ENCODE assay signal across 9 cellular contexts in the genomic region with DNA sequence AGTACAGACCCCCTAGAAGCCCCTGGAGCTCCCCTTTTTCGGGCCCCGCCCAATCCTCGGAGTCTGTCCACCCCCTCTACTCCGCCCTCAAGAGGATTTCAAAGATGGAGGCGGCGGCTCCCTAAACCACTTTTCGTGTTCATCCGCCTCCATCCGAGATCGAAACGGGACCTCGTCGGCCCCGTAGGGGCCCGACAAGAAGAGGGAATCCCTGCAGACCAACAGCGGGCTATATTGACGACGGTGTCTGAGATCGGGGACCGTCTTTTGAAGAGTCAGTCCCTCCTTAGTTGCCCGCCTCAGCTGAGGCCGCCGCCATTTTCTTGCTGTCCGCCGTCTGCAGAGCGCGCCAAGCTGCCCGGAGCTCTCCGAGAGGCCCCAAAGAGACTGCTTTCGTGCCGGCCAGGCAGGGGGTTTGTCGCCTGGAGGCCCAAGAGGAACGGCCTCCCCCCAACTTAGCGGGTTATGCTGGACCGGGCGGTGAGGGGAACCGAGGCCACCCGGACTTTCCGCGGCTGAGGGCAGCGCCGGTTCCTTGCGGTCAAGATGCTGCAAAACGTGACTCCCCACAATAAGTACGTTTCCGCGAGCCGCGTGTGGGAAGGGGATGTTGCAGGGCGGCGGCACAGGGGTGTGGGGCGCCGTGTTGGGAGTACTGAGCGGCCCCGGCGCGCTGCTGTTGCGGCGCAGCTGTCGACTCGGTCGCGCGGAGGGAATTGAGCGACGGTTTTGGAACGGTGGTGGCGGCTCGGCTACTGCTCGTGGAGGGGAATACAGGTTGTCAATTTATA. TPM values are rescaled to one million over a fixed set of nuclear protein-coding genes. Genes with fewer than 3 reads are reported as not detected.
DNase-seq lines count a peak whose midpoint lies in the region; ATAC-seq and TF ChIP-seq lines count a peak whose summit lies in the region.
"Had no signal": no experiment of that assay in that cellular context is flagged by ENCODE, and none has a peak within 500 bp of the region (broad histone marks: within the 10 kb centered on the region; RNA-seq: fewer than 3 reads in every experiment).

No MANE protein-coding gene starts in this region.

- no peak for TF ChIP-seq CTCF in CD8-positive, alpha-beta T cell (IDR thresholded peaks at IDR 0.05)
- TF ChIP-seq CTCF in colonic mucosa (IDR thresholded peaks at IDR 0.05), result no peak

- peaks cover 75% of the 10 kb centered on the region for H3K36me3 Mint-ChIP-seq in CD8-positive, alpha-beta T cell
- H3K36me3 Mint-ChIP-seq in T-helper 2 cell treated with Interferon-gamma antibody and Interleukin-4, amounts not matched to agents 5 μg/mL and 100 μg/mL, for 36 hours (ENCODE audit: low read depth), result peaks cover 76% of the 10 kb centered on the region
- peaks cover 38% of the 10 kb centered on the region for H3K36me3 Mint-ChIP-seq in memory B cell
- peaks cover 79% of the 10 kb centered on the region for H3K36me3 Mint-ChIP-seq in stimulated activated naive CD8-positive, alpha-beta T cell treated with anti-CD3 and anti-CD28 coated beads, Interleukin-15, Interleukin-2, amounts not matched to agents 100 ng/mL and 50 ng/mL, for 24 hours (ENCODE audit: low read depth)

- peaks cover 34% of the 10 kb centered on the region for H3K4me1 ChIP-seq in CD8-positive, alpha-beta T cell (ENCODE audit: insufficient read depth, low read length)
- peaks cover 15% of the 10 kb centered on the region for H3K4me1 ChIP-seq in colonic mucosa

- peak overlapping the region; percentile 66 to 97 for H3K9ac ChIP-seq in colonic mucosa (ENCODE audit: low read depth in 2 of 2, low read length in 2 of 2)

- peak overlapping the region; percentile 93 for H3K4me3 Mint-ChIP-seq in CD8-positive, alpha-beta T cell
- peak overlapping the region; percentile 93 for H3K4me3 Mint-ChIP-seq in T-helper 2 cell treated with Interferon-gamma antibody and Interleukin-4, amounts not matched to agents 5 μg/mL and 100 μg/mL, for 36 hours
- peak overlapping the region; percentile 98 for H3K4me3 Mint-ChIP-seq in memory B cell
- peak overlapping the region; percentile 99 for H3K4me3 Mint-ChIP-seq in stimulated activated naive CD8-positive, alpha-beta T cell treated with anti-CD3 and anti-CD28 coated beads, Interleukin-15, Interleukin-2, amounts not matched to agents 100 ng/mL and 50 ng/mL, for 24 hours

- ATAC-seq in CD8-positive, alpha-beta T cell, result peak; percentile 1
- ATAC-seq in HG02970 (IDR thresholded peaks at IDR 0.05; ENCODE audit: low FRiP score, unreplicated experiment), result peak; percentile 5
- ATAC-seq in memory B cell (ENCODE audit: low read depth), result peak; percentile 1
- ATAC-seq in GM19463 (IDR thresholded peaks at IDR 0.05; ENCODE audit: unreplicated experiment), result no peak
- ATAC-seq in HG02623 (IDR thresholded peaks at IDR 0.05; ENCODE audit: unreplicated experiment), result no peak

- no peaks in the 10 kb centered on the region for H3K9me3 Mint-ChIP-seq in CD8-positive, alpha-beta T cell
- H3K9me3 Mint-ChIP-seq in T-helper 2 cell treated with Interferon-gamma antibody and Interleukin-4, amounts not matched to agents 5 μg/mL and 100 μg/mL, for 36 hours, result no peaks in the 10 kb centered on the region
- H3K9me3 Mint-ChIP-seq in memory B cell, result no peaks in the 10 kb centered on the region
- H3K9me3 Mint-ChIP-seq in stimulated activated naive CD8-positive, alpha-beta T cell treated with anti-CD3 and anti-CD28 coated beads, Interleukin-15, Interleukin-2, amounts not matched to agents 100 ng/mL and 50 ng/mL, for 24 hours, result no peaks in the 10 kb centered on the region

- H3K9me3 ChIP-seq in CD8-positive, alpha-beta T cell (ENCODE audit: low read length), result no peaks in the 10 kb centered on the region
- H3K9me3 ChIP-seq in colonic mucosa, result no peaks in the 10 kb centered on the region

- peaks cover 47% of the 10 kb centered on the region for H3K4me1 Mint-ChIP-seq in CD8-positive, alpha-beta T cell (ENCODE audit: low read depth)
- peaks cover 26% of the 10 kb centered on the region for H3K4me1 Mint-ChIP-seq in T-helper 2 cell treated with Interferon-gamma antibody and Interleukin-4, amounts not matched to agents 5 μg/mL and 100 μg/mL, for 36 hours (ENCODE audit: low read depth)
- H3K4me1 Mint-ChIP-seq in memory B cell, result peaks cover 37% of the 10 kb centered on the region
- H3K4me1 Mint-ChIP-seq in stimulated activated naive CD8-positive, alpha-beta T cell treated with anti-CD3 and anti-CD28 coated beads, Interleukin-15, Interleukin-2, amounts not matched to agents 100 ng/mL and 50 ng/mL, for 24 hours (ENCODE audit: low read depth), result peaks cover 46% of the 10 kb centered on the region

- no peaks in the 10 kb centered on the region for H3K27me3 Mint-ChIP-seq in CD8-positive, alpha-beta T cell (ENCODE audit: low read depth)
- H3K27me3 Mint-ChIP-seq in T-helper 2 cell treated with Interferon-gamma antibody and Interleukin-4, amounts not matched to agents 5 μg/mL and 100 μg/mL, for 36 hours (ENCODE audit: low read depth), result no peaks in the 10 kb centered on the region
- H3K27me3 Mint-ChIP-seq in memory B cell, result no peaks in the 10 kb centered on the region
- H3K27me3 Mint-ChIP-seq in stimulated activated naive CD8-positive, alpha-beta T cell treated with anti-CD3 and anti-CD28 coated beads, Interleukin-15, Interleukin-2, amounts not matched to agents 100 ng/mL and 50 ng/mL, for 24 hours, result no peaks in the 10 kb centered on the region

- peak in 5 of 7 experiments; percentile 51 to 67 (median 56) for DNase-seq in CD8-positive, alpha-beta T cell
- peak; percentile 62 for DNase-seq in T-helper 2 cell treated with Interferon-gamma antibody and Interleukin-4, amounts not matched to agents 5 μg/mL and 100 μg/mL, for 36 hours (ENCODE audit: low spot score)
- DNase-seq in colonic mucosa, result no peak
- DNase-seq in memory B cell (ENCODE audit: low spot score in 2 of 2), result no peak

- peak overlapping the region; percentile 71 for H3K4me3 ChIP-seq in CD8-positive, alpha-beta T cell (ENCODE audit: low read depth, low read length)
- H3K4me3 ChIP-seq in colonic mucosa, result peak overlapping the region; percentile 91

- peak overlapping the region; percentile 99 for H3K27ac Mint-ChIP-seq in CD8-positive, alpha-beta T cell
- H3K27ac Mint-ChIP-seq in T-helper 2 cell treated with Interferon-gamma antibody and Interleukin-4, amounts not matched to agents 5 μg/mL and 100 μg/mL, for 36 hours, result peak overlapping the region; percentile 99
- H3K27ac Mint-ChIP-seq in memory B cell, result peak overlapping the region; percentile 99
- H3K27ac Mint-ChIP-seq in stimulated activated naive CD8-positive, alpha-beta T cell treated with anti-CD3 and anti-CD28 coated beads, Interleukin-15, Interleukin-2, amounts not matched to agents 100 ng/mL and 50 ng/mL, for 24 hours, result peak overlapping the region; percentile 100

- intact Hi-C loops in CD8-positive, alpha-beta T cell (cut with DNase I, micrococcal nuclease), result loop anchor here (1.0 to 5.0 kb wide), 8 partner anchors 12 to 845 kb away; partner anchors contain the start of genes ATF6B (in 1 of the 2), CUTA (in 1 of the 2), HLA-DMA (in 1 of the 2) and PSMB8 (in 1 of the 2)
- intact Hi-C loops in colonic mucosa (cut with DNase I), result no loop called here

- CTCF ChIA-PET in CD8-positive, alpha-beta T cell (lab: Charles Lee), result interaction anchor here (0.8 to 30.1 kb wide), 21 partner anchors 8 to 372 kb away, joined by 3 to 662 read pairs (median 5); partner anchors contain the start of genes HLA-DMA, PSMB9, TAP1 and TAP2

- H3K27ac ChIP-seq in CD8-positive, alpha-beta T cell (ENCODE audit: low read depth, low read length), result peak overlapping the region; percentile 69
- peak overlapping the region; percentile 87 for H3K27ac ChIP-seq in colonic mucosa

- H3K27me3 ChIP-seq in CD8-positive, alpha-beta T cell (ENCODE audit: insufficient read depth, low read length), result no peaks in the 10 kb centered on the region
- no peaks in the 10 kb centered on the region for H3K27me3 ChIP-seq in colonic mucosa

- peaks cover 33% of the 10 kb centered on the region for H3K36me3 ChIP-seq in CD8-positive, alpha-beta T cell (ENCODE audit: insufficient read depth, low read length)
- H3K36me3 ChIP-seq in colonic mucosa, result peaks cover 23% of the 10 kb centered on the region

- POLR2A ChIA-PET in CD8-positive, alpha-beta T cell (lab: Charles Lee), result interaction anchor here (0.7 to 11.7 kb wide), 56 partner anchors 11 to 1776 kb away, joined by 3 to 296 read pairs (median 5); partner anchors contain the start of genes B3GALT4, CUTA, EHMT2 and GPSM3

RNA-seq across cellular contexts. Expression of gene BRD2, which starts 4.2 kb away (rescaled TPM):
- total RNA-seq in CD8-positive, alpha-beta T cell, result 100 to 1,000 TPM; 333 to 340 TPM
- 100 to 1,000 TPM; 149 to 167 TPM for total RNA-seq in colonic mucosa

RNA-seq across cellular contexts. Expression of gene HLA-DMA, which starts 19.7 kb away (rescaled TPM):
- 10 to 100 TPM; 25.9 to 32.3 TPM for total RNA-seq in CD8-positive, alpha-beta T cell
- total RNA-seq in colonic mucosa, result 10 to 100 TPM; 14.5 to 26.1 TPM

RNA-seq across cellular contexts. Expression of gene HLA-DMB, which starts 31.7 kb away (rescaled TPM):
- 1 to 10 TPM; 8.9 to 9.9 TPM for total RNA-seq in CD8-positive, alpha-beta T cell
- total RNA-seq in colonic mucosa, result 10 to 100 TPM in 1 of 2 donors, 1 to 10 TPM in 1; 6.7 to 28.8 TPM

RNA-seq across cellular contexts. Expression of gene HLA-DOA, which starts 36.8 kb away (rescaled TPM):
- total RNA-seq in CD8-positive, alpha-beta T cell, result 10 to 100 TPM; 16.2 to 18.5 TPM
- total RNA-seq in colonic mucosa, result 1 to 10 TPM; 1.6 to 4.3 TPM
- total RNA-seq: HT1080 had no signal

Comparison
In these comparisons a context has a peak if more than half of its experiments do, and no peak if none do; other contexts are left out.
1. ATAC-seq: peak in CD8-positive, alpha-beta T cell (single experiment), HG02970 (single experiment) and memory B cell (single experiment); none in GM19463 (single experiment) and HG02623 (single experiment).
2. DNase-seq: peak in CD8-positive, alpha-beta T cell (5 of 7) and T-helper 2 cell treated with Interferon-gamma antibody and Interleukin-4, amounts not matched to agents 5 μg/mL and 100 μg/mL, for 36 hours (single experiment); none in colonic mucosa (single experiment) and memory B cell (0 of 2).
3. Peak in every context shown above with its lines, with median percentiles within 50 percentile points of each other: H3K27ac Mint-ChIP-seq and H3K4me3 Mint-ChIP-seq.